8 cellular contexts compared by ENCODE assay signal in genomic region chrX:48957827-48958634, GRCh38. TPM values are rescaled to one million over a fixed set of nuclear protein-coding genes. Genes with fewer than 3 reads are reported as not detected.
A peak's percentile ranks its signal among the peaks of the same experiment; 100 is the strongest.
DNase-seq lines count a peak whose midpoint lies in the region; ATAC-seq and TF ChIP-seq lines count a peak whose summit lies in the region.

No MANE protein-coding gene starts in this region.

- H3K27ac ChIP-seq in C4-2B = peak overlapping the region; percentile 88
- peak overlapping the region; percentile 93 to 99 for H3K27ac ChIP-seq in left lung

- H3K9me3 ChIP-seq in left lung = no peaks in the 10 kb centered on the region

- peaks cover 47% of the 10 kb centered on the region for H3K4me1 Mint-ChIP-seq in dendritic cell treated with granulocyte-macrophage colony-stimulating factor and Interleukin-4, amounts not matched to agents 40 ng/mL and 50 ng/mL, for 4 days (ENCODE audit: low read depth)

- H3K4me3 ChIP-seq in left lung = peak overlapping the region; percentile 50 to 61

- no peaks in the 10 kb centered on the region for H3K27me3 Mint-ChIP-seq in dendritic cell treated with granulocyte-macrophage colony-stimulating factor and Interleukin-4, amounts not matched to agents 40 ng/mL and 50 ng/mL, for 4 days

- intact Hi-C loops in dendritic cell treated with granulocyte-macrophage colony-stimulating factor and Interleukin-4, amounts not matched to agents 40 ng/mL and 50 ng/mL, for 4 days (cut with micrococcal nuclease) = loop anchor here (2.0 to 5.0 kb wide), 3 partner anchors 45 to 83 kb away; partner anchors contain the start of genes GRIPAP1, PQBP1 and TIMM17B
- intact Hi-C loops in left lung (cut with DNase I) = no loop called here

- DNase-seq in NCI-H748 (lab: John Stamatoyannopoulos, UW; ENCODE audit: unreplicated experiment) = peak; percentile 98
- peak; percentile 76 to 91 for DNase-seq in activated CD4-positive, alpha-beta T cell treated with anti-CD3 and anti-CD28 coated beads, Interleukin-2, amount 50 U/mL, for 24 hours (ENCODE audit: low read depth in 1 of 2, low spot score in 1 of 2)
- DNase-seq in left lung = peak; percentile 94 to 97
- peak; percentile 88 for DNase-seq in stimulated activated CD4-positive, alpha-beta T cell treated with anti-CD3 and anti-CD28 coated beads, Interleukin-2, amount 100 ng/mL, for 4 hours (ENCODE audit: low read depth)

- H3K27me3 ChIP-seq in left lung = no peaks in the 10 kb centered on the region

- H3K27ac Mint-ChIP-seq in dendritic cell treated with granulocyte-macrophage colony-stimulating factor and Interleukin-4, amounts not matched to agents 40 ng/mL and 50 ng/mL, for 4 days = peak overlapping the region; percentile 100

- ATAC-seq in GM19395 (IDR thresholded peaks at IDR 0.05; ENCODE audit: unreplicated experiment) (peak; percentile 86), HG03558 (IDR thresholded peaks at IDR 0.05; ENCODE audit: extremely low read depth, unreplicated experiment) (peak; percentile 62), left lung (peak; percentile 94)

- TF ChIP-seq CTCF in C4-2B (conservative IDR thresholded peaks at IDR 0.05) (no peak), left lung (IDR thresholded peaks at IDR 0.05) (no peak)

- no peaks in the 10 kb centered on the region for H3K9me3 Mint-ChIP-seq in dendritic cell treated with granulocyte-macrophage colony-stimulating factor and Interleukin-4, amounts not matched to agents 40 ng/mL and 50 ng/mL, for 4 days

- peak overlapping the region; percentile 98 for H3K4me3 Mint-ChIP-seq in dendritic cell treated with granulocyte-macrophage colony-stimulating factor and Interleukin-4, amounts not matched to agents 40 ng/mL and 50 ng/mL, for 4 days

- H3K36me3 Mint-ChIP-seq in dendritic cell treated with granulocyte-macrophage colony-stimulating factor and Interleukin-4, amounts not matched to agents 40 ng/mL and 50 ng/mL, for 4 days (ENCODE audit: low read depth) = peaks cover 37% of the 10 kb centered on the region

- peaks cover 0 to 42% of the 10 kb centered on the region in 2 donors for H3K4me1 ChIP-seq in left lung

- peaks cover 0 to 4% of the 10 kb centered on the region in 2 donors for H3K36me3 ChIP-seq in left lung

RNA-seq across cellular contexts. Expression of gene OTUD5, which starts 0.6 kb away (rescaled TPM):
- 10 to 100 TPM; 38.1 to 41.7 TPM for total RNA-seq in left lung

RNA-seq across cellular contexts. Expression of gene KCND1, which starts 13.6 kb away (rescaled TPM):
- total RNA-seq in left lung = 1 to 10 TPM; 2.3 to 4.3 TPM

RNA-seq across cellular contexts. Expression of gene PIM2, which starts 39.2 kb away (rescaled TPM):
- total RNA-seq in left lung = 10 to 100 TPM; 14.2 to 17.7 TPM

RNA-seq across cellular contexts. Expression of gene GRIPAP1, which starts 44.0 kb away (rescaled TPM):
- 10 to 100 TPM; 36.1 to 52.2 TPM for total RNA-seq in left lung

RNA-seq across cellular contexts. Expression of gene SLC35A2, which starts 46.6 kb away (rescaled TPM):
- total RNA-seq in left lung = 10 to 100 TPM; 38.0 to 39.4 TPM

Comparison
In these comparisons a context has a peak if more than half of its experiments do, and no peak if none do; other contexts are left out.
1. Peak in every context shown above with its lines: DNase-seq, ATAC-seq, H3K4me3 ChIP-seq and H3K27ac ChIP-seq.